ENCODE assay signal across 22 cellular contexts in genomic region chr4:92514632-92515031, GRCh38.
"Had no signal": no experiment of that assay in that cellular context is flagged by ENCODE, and none has a peak within 500 bp of the region (broad histone marks: within the 10 kb centered on the region; RNA-seq: fewer than 3 reads in every experiment).

No MANE protein-coding gene starts in this region.

- H3K4me3 ChIP-seq: colonic mucosa had no signal

- H3K27ac ChIP-seq: brain microvascular endothelial cell, colonic mucosa had no signal

- H3K9me3 ChIP-seq: colonic mucosa had no signal

- DNase-seq: activated CD4-positive, alpha-beta T cell treated with anti-CD3 and anti-CD28 coated beads for 1 hour; activated CD4-positive, alpha-beta T cell treated with anti-CD3 and anti-CD28 coated beads for 48 hours; activated CD4-positive, alpha-beta T cell treated with anti-CD3 and anti-CD28 coated beads, Interleukin-2, amount 50 U/mL, for 1 hour; activated CD4-positive, alpha-beta T cell treated with anti-CD3 and anti-CD28 coated beads, Interleukin-2, amount 50 U/mL, for 48 hours; activated CD8-positive, alpha-beta memory T cell treated with anti-CD3 and anti-CD28 coated beads for 24 hours; activated CD8-positive, alpha-beta T cell treated with anti-CD3 and anti-CD28 coated beads for 36 hours; activated effector memory CD4-positive, alpha-beta T cell treated with Interleukin-2 at 50 U/mL for 16 hours; activated gamma-delta T cell treated with Interleukin-2 at 50 U/mL for 16 hours; activated naive CD4-positive, alpha-beta T cell treated with anti-CD3 and anti-CD28 coated beads, Interleukin-2, amount 50 U/mL, for 16 hours; activated naive CD4-positive, alpha-beta T cell treated with Interleukin-2 at 50 U/mL for 16 hours; activated T-cell treated with anti-CD3 and anti-CD28 coated beads, Interleukin-2, amount 50 U/mL, for 4 hours; amniotic stem cell; anterior cingulate cortex; brain microvascular endothelial cell; caudate nucleus; colonic mucosa; effector CD8-positive, alpha-beta T cell; foreskin fibroblast; T-helper 2 cell had no signal

- H3K36me3 Mint-ChIP-seq: activated naive CD8-positive, alpha-beta T cell had no signal

- H3K4me3 Mint-ChIP-seq: activated CD8-positive, alpha-beta T cell treated with anti-CD3 and anti-CD28 coated beads for 36 hours; activated naive CD8-positive, alpha-beta T cell; activated T-cell treated with anti-CD3 and anti-CD28 coated beads, Interleukin-2, amount 50 U/mL, for 4 hours; activated T-helper 17 cell treated with anti-CD3 and anti-CD28 coated beads, Interleukin-2, amount 50 U/mL, for 72 hours had no signal

- H3K27me3 Mint-ChIP-seq: activated CD8-positive, alpha-beta T cell treated with anti-CD3 and anti-CD28 coated beads for 36 hours; activated naive CD8-positive, alpha-beta T cell; activated T-helper 17 cell treated with anti-CD3 and anti-CD28 coated beads, Interleukin-2, amount 50 U/mL, for 72 hours had no signal

- ATAC-seq: activated CD8-positive, alpha-beta T cell treated with anti-CD3 and anti-CD28 coated beads for 36 hours; activated T-cell treated with anti-CD3 and anti-CD28 coated beads, Interleukin-2, amount 50 U/mL, for 4 hours; activated T-helper 17 cell treated with anti-CD3 and anti-CD28 coated beads, Interleukin-2, amount 50 U/mL, for 72 hours; esophagus mucosa had no signal

- H3K4me1 Mint-ChIP-seq: activated T-helper 17 cell treated with anti-CD3 and anti-CD28 coated beads, Interleukin-2, amount 50 U/mL, for 72 hours had no signal

- H3K27me3 ChIP-seq: brain microvascular endothelial cell, colonic mucosa had no signal

- H3K36me3 ChIP-seq: brain microvascular endothelial cell, colonic mucosa had no signal

- H3K4me1 ChIP-seq: colonic mucosa had no signal

- H3K27ac Mint-ChIP-seq: activated CD8-positive, alpha-beta T cell treated with anti-CD3 and anti-CD28 coated beads for 36 hours; activated naive CD8-positive, alpha-beta T cell; activated T-helper 17 cell treated with anti-CD3 and anti-CD28 coated beads, Interleukin-2, amount 50 U/mL, for 72 hours had no signal
